8 cellular contexts compared by ENCODE assay signal in the genomic region with DNA sequence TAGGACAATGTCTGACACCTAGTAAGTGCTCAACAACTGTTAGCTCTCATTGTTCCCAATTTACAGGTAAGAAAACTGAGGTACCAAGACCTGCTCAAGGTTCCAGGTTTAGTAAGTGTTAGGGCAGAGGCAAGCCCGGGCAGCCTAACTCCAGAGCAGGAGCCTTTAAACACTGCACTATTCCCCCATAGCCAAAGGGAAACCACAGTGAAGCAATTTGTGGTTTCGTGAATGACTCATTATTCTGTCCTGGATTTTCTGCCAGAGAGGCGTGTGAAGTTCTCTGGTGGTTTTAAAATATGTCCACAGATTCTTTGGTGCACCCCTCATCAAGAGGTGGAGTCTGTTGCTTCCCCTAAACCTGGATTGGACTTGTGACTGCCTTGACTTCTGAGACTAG. TPM values are rescaled to one million over a fixed set of nuclear protein-coding genes. Genes with fewer than 3 reads are reported as not detected.
DNase-seq lines count a peak whose midpoint lies in the region; ATAC-seq and TF ChIP-seq lines count a peak whose summit lies in the region.

No MANE protein-coding gene starts in this region.

- no peak overlapping the region for H3K4me3 ChIP-seq in stomach

- no peak overlapping the region for H3K27ac Mint-ChIP-seq in activated naive CD8-positive, alpha-beta T cell

- TF ChIP-seq EP300 in stomach (IDR thresholded peaks at IDR 0.05): no peak

- no peak for TF ChIP-seq CTCF in stomach (IDR thresholded peaks at IDR 0.05)

- H3K9me3 Mint-ChIP-seq in activated naive CD8-positive, alpha-beta T cell (ENCODE audit: low read depth): peaks cover 18% of the 10 kb centered on the region

- H3K36me3 ChIP-seq in stomach: no peaks in the 10 kb centered on the region

- H3K4me1 Mint-ChIP-seq in activated naive CD8-positive, alpha-beta T cell (ENCODE audit: low read depth): peaks cover 15% of the 10 kb centered on the region

- DNase-seq in AG08395 (ENCODE audit: low spot score) (peak; percentile 89), HT1080 (ENCODE audit: low read depth) (peak; percentile 99), iris pigment epithelial cell (ENCODE audit: low read depth) (peak; percentile 99), stomach (no peak), NCI-H446 treated with DMSO at 0.1 percent for 48 hours (lab: John Stamatoyannopoulos, UW) (no peak), NCI-H146 treated with DMSO at 0.1 percent for 48 hours (lab: John Stamatoyannopoulos, UW; ENCODE audit: unreplicated experiment) (no peak)

- peaks cover 2 to 67% (median 32%) of the 10 kb centered on the region in 3 donors for H3K27me3 ChIP-seq in stomach

- H3K36me3 Mint-ChIP-seq in activated naive CD8-positive, alpha-beta T cell: peaks cover 16% of the 10 kb centered on the region

- TF ChIP-seq POLR2A in stomach (IDR thresholded peaks at IDR 0.05): no peak

- no peak overlapping the region for H3K27ac ChIP-seq in stomach

- peak; percentile 59 for ATAC-seq in GM18909 (IDR thresholded peaks at IDR 0.05; ENCODE audit: poor library complexity, unreplicated experiment)

- peaks cover 16 to 25% (median 22%) of the 10 kb centered on the region in 4 donors for H3K4me1 ChIP-seq in stomach

- H3K4me3 Mint-ChIP-seq in activated naive CD8-positive, alpha-beta T cell: peak overlapping the region; percentile 36

- WGBS in stomach, 5 donors: 17 to 43% (median 32%) methylated on average over 3 of the region's 3 CpGs

- intact Hi-C loops in stomach (cut with DNase I; ENCODE audit: low total_unique reads): no loop called here

- peaks cover 0 to 22% (median 15%) of the 10 kb centered on the region in 4 donors for H3K9me3 ChIP-seq in stomach

- peaks cover 41% of the 10 kb centered on the region for H3K27me3 Mint-ChIP-seq in activated naive CD8-positive, alpha-beta T cell

RNA-seq across cellular contexts. Expression of a gene that starts 1.0 kb away (rescaled TPM):
- total RNA-seq in HT1080 (2014; rRNA removed; shearing (Covaris generic)): 8.1 and 8.5 TPM in 2 replicates
- 4.2 and 6.5 TPM in 2 replicates for polyA plus RNA-seq in HT1080 (2015; cell fraction: cytosol; rRNA removed)
- 6.3 and 6.6 TPM in 2 replicates for polyA plus RNA-seq in HT1080 (2015; cell fraction: nucleus; rRNA removed)
- total RNA-seq in stomach: 10 to 100 TPM in 3 of 5 donors, 1 to 10 TPM in 2; 8.4 to 35.1 (median 16.1) TPM
- polyA plus RNA-seq in stomach: 1 to 10 TPM; 3.8 to 4.9 (median 4.2) TPM

RNA-seq across cellular contexts. Expression of a gene that starts 24.2 kb away (rescaled TPM):
- total RNA-seq in HT1080 (2014; rRNA removed; shearing (Covaris generic)): 8.9 and 12.2 TPM in 2 replicates
- polyA plus RNA-seq in HT1080 (2015; cell fraction: cytosol; rRNA removed): 6.8 and 8.9 TPM in 2 replicates
- 40.7 and 42.9 TPM in 2 replicates for polyA plus RNA-seq in HT1080 (2015; cell fraction: nucleus; rRNA removed)
- 10 to 100 TPM; 21.9 to 78.0 (median 28.8) TPM for total RNA-seq in stomach
- polyA plus RNA-seq in stomach: 1 to 10 TPM; 3.8 to 7.1 (median 4.9) TPM

RNA-seq across cellular contexts. Expression of a gene that starts 54.5 kb away (rescaled TPM):
- total RNA-seq in HT1080 (2014; rRNA removed; shearing (Covaris generic)): not detected in 2 replicates
- polyA plus RNA-seq in HT1080 (2015; cell fraction: cytosol; rRNA removed): 0.03 TPM in 1 of 2 replicates, not detected in the other
- 0.06 TPM in 1 of 2 replicates, not detected in the other for polyA plus RNA-seq in HT1080 (2015; cell fraction: nucleus; rRNA removed)
- under 1 TPM in 1 of 5 donors, not detected in 4; 0.18 TPM for total RNA-seq in stomach
- polyA plus RNA-seq in stomach: not detected

Comparison
In these comparisons a context has a peak if more than half of its experiments do, and no peak if none do; other contexts are left out.
1. DNase-seq: peak in AG08395 (single experiment), HT1080 (single experiment) and iris pigment epithelial cell (single experiment); none in stomach (single experiment), NCI-H446 treated with DMSO at 0.1 percent for 48 hours (single experiment) and NCI-H146 treated with DMSO at 0.1 percent for 48 hours (single experiment).